ENCODE assay signal across 8 cellular contexts in genomic region chr12:19382111-19382526, GRCh38. TPM values are rescaled to one million over a fixed set of nuclear protein-coding genes. Genes with fewer than 3 reads are reported as not detected.
DNase-seq lines count a peak whose midpoint lies in the region; ATAC-seq and TF ChIP-seq lines count a peak whose summit lies in the region.

No MANE protein-coding gene starts in this region.

- no peak for TF ChIP-seq EP300 in stomach (IDR thresholded peaks at IDR 0.05)
- no peak for TF ChIP-seq EP300 in tibial nerve (IDR thresholded peaks at IDR 0.05)

- peaks cover 0 to 6% (median 0%) of the 10 kb centered on the region in 4 donors for H3K4me1 ChIP-seq in stomach
- no peaks in the 10 kb centered on the region for H3K4me1 ChIP-seq in tibial nerve

- TF ChIP-seq POLR2A in stomach (IDR thresholded peaks at IDR 0.05): no peak
- TF ChIP-seq POLR2A in tibial nerve (IDR thresholded peaks at IDR 0.05): no peak

- TF ChIP-seq CTCF in stomach (IDR thresholded peaks at IDR 0.05): no peak
- no peak for TF ChIP-seq CTCF in tibial nerve (IDR thresholded peaks at IDR 0.05)

- ATAC-seq in GM21381 (IDR thresholded peaks at IDR 0.05; ENCODE audit: unreplicated experiment) (peak; percentile 96), HG03520 (IDR thresholded peaks at IDR 0.05; ENCODE audit: unreplicated experiment) (peak; percentile 93)

- WGBS in stomach, 5 donors: 24 to 58% (median 45%) methylated on average over 4 of the region's 4 CpGs
- WGBS in tibial nerve, 2 donors: 46 to 50% methylated on average over 4 of the region's 4 CpGs

- peaks cover 15 to 26% (median 23%) of the 10 kb centered on the region in 4 donors for H3K36me3 ChIP-seq in stomach
- H3K36me3 ChIP-seq in tibial nerve: peaks cover 0 to 8% (median 0%) of the 10 kb centered on the region in 3 donors

- intact Hi-C loops in stomach (cut with DNase I; ENCODE audit: low total_unique reads): no loop called here

- H3K27ac ChIP-seq in stomach: no peak overlapping the region
- no peak overlapping the region for H3K27ac ChIP-seq in tibial nerve

- DNase-seq in EH (ENCODE audit: low read depth) (peak; percentile 82), islet precursor cell (peak; percentile 79), stomach (peak; percentile 3), tibial nerve (ENCODE audit: low spot score in 2 of 2) (no peak), germinal center (ENCODE audit: low spot score) (no peak)
- peak; percentile 63 for DNase-seq in activated CD8-positive, alpha-beta memory T cell treated with anti-CD3 and anti-CD28 coated beads, Interleukin-2, amount 50 U/mL, for 48 hours

- H3K4me3 ChIP-seq in stomach (no peak overlapping the region), tibial nerve (no peak overlapping the region)

- H3K27me3 ChIP-seq in stomach (no peaks in the 10 kb centered on the region), tibial nerve (no peaks in the 10 kb centered on the region)

- H3K9me3 ChIP-seq in stomach (no peaks in the 10 kb centered on the region), tibial nerve (no peaks in the 10 kb centered on the region)

RNA-seq across cellular contexts. Expression of gene AEBP2, which starts 57.2 kb away (rescaled TPM):
- total RNA-seq in stomach (10 to 100 TPM; 24.1 to 51.8 (median 26.8) TPM), tibial nerve (10 to 100 TPM; 35.7 to 55.9 (median 45.7) TPM)
- 10 to 100 TPM in 1 of 3 donors, 1 to 10 TPM in 2; 8.6 to 11.4 (median 9.3) TPM for polyA plus RNA-seq in stomach

Comparison
In these comparisons a context has a peak if more than half of its experiments do, and no peak if none do; other contexts are left out.
1. DNase-seq: peak in EH (single experiment), activated CD8-positive, alpha-beta memory T cell treated with anti-CD3 and anti-CD28 coated beads, Interleukin-2, amount 50 U/mL, for 48 hours (single experiment), islet precursor cell (single experiment) and stomach (single experiment); none in tibial nerve (0 of 2) and germinal center (single experiment).